Comparison of ENCODE assay signal across 24 cellular contexts in the genomic region with DNA sequence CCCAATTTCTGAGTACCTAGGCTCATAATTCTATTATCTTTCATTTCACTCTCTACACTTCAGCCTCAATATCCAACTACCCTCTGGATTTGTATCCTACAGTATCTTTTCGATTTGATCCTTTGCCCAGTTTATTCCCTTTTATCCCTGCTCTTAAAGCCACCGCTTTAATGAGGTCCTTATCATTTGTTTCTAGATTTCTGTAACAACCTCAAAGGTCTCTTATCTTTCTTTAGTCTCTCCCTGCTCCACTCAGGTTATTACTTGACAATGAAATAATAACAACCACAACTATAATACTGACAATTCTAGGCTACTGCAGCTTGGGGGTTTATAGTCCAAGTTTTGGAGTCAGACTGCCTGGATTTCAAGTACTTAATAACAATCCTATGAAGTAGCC.
"Had no signal": no experiment of that assay in that cellular context is flagged by ENCODE, and none has a peak within 500 bp of the region (broad histone marks: within the 10 kb centered on the region; RNA-seq: fewer than 3 reads in every experiment).

No MANE protein-coding gene starts in this region.

- H3K27ac ChIP-seq: colonic mucosa, epithelial cell of prostate, esophagus squamous epithelium, gastrocnemius medialis, heart right ventricle, left lung, lower lobe of right lung had no signal

- H3K36me3 ChIP-seq: colonic mucosa, esophagus squamous epithelium, gastrocnemius medialis, heart right ventricle, left lung, lower lobe of right lung had no signal

- DNase-seq: colonic mucosa; cortex of kidney; effector CD8-positive, alpha-beta T cell; effector memory CD8-positive, alpha-beta T cell; endodermal cell; erythroblast; esophagus squamous epithelium; foreskin fibroblast; foreskin melanocyte; gastrocnemius medialis; glutamatergic neuron; head of caudate nucleus; heart right ventricle; hippocampal formation; left cardiac atrium; left lung; left ventricle myocardium superior; lower lobe of right lung; mesenchymal stem cell; midbrain; naive thymus-derived CD4-positive, alpha-beta T cell had no signal

- H3K4me1 ChIP-seq: colonic mucosa, esophagus squamous epithelium, gastrocnemius medialis, heart right ventricle, left lung, lower lobe of right lung had no signal

- FAIRE-seq: islet of Langerhans, keratinocyte had no signal

- H3K27me3 ChIP-seq: colonic mucosa, esophagus squamous epithelium, gastrocnemius medialis, heart right ventricle, left lung had no signal

- H3K9me3 ChIP-seq: colonic mucosa, esophagus squamous epithelium, gastrocnemius medialis, heart right ventricle, left lung, lower lobe of right lung had no signal

- H3K4me3 ChIP-seq: colonic mucosa, esophagus squamous epithelium, gastrocnemius medialis, heart right ventricle, left lung, lower lobe of right lung had no signal
